Comparison of ENCODE assay signal across 13 cellular contexts in genomic region chrX:18895157-18895952, GRCh38.
A peak's percentile ranks its signal among the peaks of the same experiment; 100 is the strongest.
DNase-seq lines count a peak whose midpoint lies in the region; ATAC-seq, FAIRE-seq and TF ChIP-seq lines count a peak whose summit lies in the region.
"Had no signal": no experiment of that assay in that cellular context is flagged by ENCODE, and none has a peak within 500 bp of the region (broad histone marks: within the 10 kb centered on the region; RNA-seq: fewer than 3 reads in every experiment).

No MANE protein-coding gene starts in this region.

- peaks cover 2 to 37% (median 10%) of the 10 kb centered on the region in 4 donors for H3K36me3 ChIP-seq in liver (ENCODE audit: control insufficient read depth in 4 of 4, insufficient read depth in 3 of 4, low read depth in 1 of 4, low read length in 3 of 4)
- peaks cover 4 to 23% of the 10 kb centered on the region in 2 experiments for H3K36me3 ChIP-seq in HepG2 (replicated peaks in 1 of 2; ENCODE audit: control insufficient read depth in 1 of 2, insufficient read depth in 2 of 2, low read length in 2 of 2)
- no peaks in the 10 kb centered on the region for H3K36me3 ChIP-seq in esophagus (ENCODE audit: control insufficient read depth in 2 of 2, insufficient read depth in 2 of 2, low read length in 1 of 2)

- no peaks in the 10 kb centered on the region for H3K27me3 Mint-ChIP-seq in activated T-cell treated with anti-CD3 and anti-CD28 coated beads, Interleukin-2, amount 50 U/mL, for 24 hours
- H3K27me3 Mint-ChIP-seq: activated naive CD8-positive, alpha-beta T cell treated with anti-CD3 and anti-CD28 coated beads, Interleukin-2, amount 10 ng/mL, durations not matched to agents 7 days and 5 days had no signal

- no peak overlapping the region for H3K4me3 Mint-ChIP-seq in activated T-cell treated with anti-CD3 and anti-CD28 coated beads, Interleukin-2, amount 50 U/mL, for 24 hours
- H3K4me3 Mint-ChIP-seq: activated naive CD8-positive, alpha-beta T cell treated with anti-CD3 and anti-CD28 coated beads, Interleukin-2, amount 10 ng/mL, durations not matched to agents 7 days and 5 days had no signal

- H3K27me3 ChIP-seq in liver (ENCODE audit: control insufficient read depth in 4 of 4, insufficient read depth in 4 of 4, low read length in 3 of 4) (no peaks in the 10 kb centered on the region), HepG2 (ENCODE audit: control insufficient read depth in 1 of 2, insufficient read depth in 2 of 2, low read length in 2 of 2) (no peaks in the 10 kb centered on the region), esophagus (ENCODE audit: control insufficient read depth in 1 of 2, insufficient read depth in 2 of 2, low read length in 2 of 2) (no peaks in the 10 kb centered on the region)

- no peaks in the 10 kb centered on the region for H3K79me2 ChIP-seq in HepG2 (ENCODE audit: insufficient read depth, low read length)

- in situ Hi-C loops in HepG2 (cut with HindIII; ENCODE audit: extremely low pct_ligation_motif_present, low pct_unique_long_range_greater_than_20kb): loop anchor here (25.0 kb wide), 1 partner anchor 283 kb away; no protein-coding TSS in a partner anchor

- BruUV-seq in HepG2 (replicated peaks; lab: Mats Ljungman, UMichigan): no TSS peak

- H3K4me1 Mint-ChIP-seq in activated T-cell treated with anti-CD3 and anti-CD28 coated beads, Interleukin-2, amount 50 U/mL, for 24 hours (ENCODE audit: low read depth): no peaks in the 10 kb centered on the region
- H3K4me1 Mint-ChIP-seq: activated naive CD8-positive, alpha-beta T cell treated with anti-CD3 and anti-CD28 coated beads, Interleukin-2, amount 10 ng/mL, durations not matched to agents 7 days and 5 days had no signal

- H3K4me1 ChIP-seq in liver (ENCODE audit: control insufficient read depth in 4 of 4, insufficient read depth in 4 of 4, low read length in 3 of 4) (peaks cover 0 to 2% (median 0%) of the 10 kb centered on the region in 4 donors), HepG2 (ENCODE audit: insufficient read depth, low read length) (no peaks in the 10 kb centered on the region), esophagus (ENCODE audit: control insufficient read depth in 2 of 2, insufficient read depth in 2 of 2, low read length in 1 of 2) (peaks cover 0 to 2% of the 10 kb centered on the region in 2 donors)

- H3K9ac ChIP-seq in liver (ENCODE audit: low read depth in 1 of 2, low read length in 2 of 2) (no peak overlapping the region), HepG2 (ENCODE audit: insufficient read depth, low read depth, low read length) (no peak overlapping the region)

- TF ChIP-seq EP300 in HepG2 (IDR thresholded peaks at IDR 0.05; ENCODE audit: low read depth in 2 of 2, low read length in 2 of 2): no peak
- no peak for TF ChIP-seq EP300 in HepG2 (CRISPR knock-in tag; IDR thresholded peaks at IDR 0.05; ENCODE audit: borderline replicate concordance)

- TF ChIP-seq RAD21 in liver (IDR thresholded peaks at IDR 0.05) (peak; percentile 25 to 52), HepG2 (CRISPR knock-in tag; IDR thresholded peaks at IDR 0.05) (no peak)

- H3K27ac ChIP-seq in liver (ENCODE audit: low read depth in 1 of 2, low read length in 2 of 2) (no peak overlapping the region), HepG2 (ENCODE audit: extremely low read length, insufficient read depth, low read length) (no peak overlapping the region), esophagus (ENCODE audit: low read depth in 2 of 2, low read length in 1 of 2) (peak overlapping the region; percentile 23 to 39)

- CTCF ChIA-PET in HepG2 (lab: Yijun Ruan, JAX; ENCODE audit: low intra/inter-chr PET ratio, low total read pairs): no interaction called here

- no peak for TF ChIP-seq POLR2A in HepG2 (IDR thresholded peaks at IDR 0.05; ENCODE audit: insufficient read depth in 1 of 2, low read depth in 2 of 2, low read length in 2 of 2)

- H4K20me1 ChIP-seq in HepG2 (ENCODE audit: insufficient read depth, low read length): no peaks in the 10 kb centered on the region

- H3K4me3 ChIP-seq in liver (ENCODE audit: low read depth in 1 of 3, low read length in 3 of 3) (no peak overlapping the region), HepG2 (replicated peaks in 1 of 3; ENCODE audit: insufficient read depth in 1 of 3, low read depth in 2 of 3, low read length in 3 of 3) (no peak overlapping the region), esophagus (ENCODE audit: low read depth in 1 of 2, low read length in 2 of 2) (no peak overlapping the region)

- no peak overlapping the region for H3K27ac Mint-ChIP-seq in activated T-cell treated with anti-CD3 and anti-CD28 coated beads, Interleukin-2, amount 50 U/mL, for 24 hours
- H3K27ac Mint-ChIP-seq: activated naive CD8-positive, alpha-beta T cell treated with anti-CD3 and anti-CD28 coated beads, Interleukin-2, amount 10 ng/mL, durations not matched to agents 7 days and 5 days had no signal

- TF ChIP-seq CTCF in liver (IDR thresholded peaks at IDR 0.05; ENCODE audit: low read depth, low read length, missing input control) (peak; percentile 8), HepG2 (CRISPR knock-in tag; IDR thresholded peaks at IDR 0.05) (no peak)

- H2AFZ ChIP-seq in HepG2 (ENCODE audit: low read length): no peak overlapping the region

- 89% methylated on average over 20 of the region's 20 CpGs for WGBS in liver
- 97% methylated on average over 4 of the region's 20 CpGs for WGBS in HepG2 (ENCODE audit: low lambda C conversion rate)
- 43 to 57% methylated on average over 20 of the region's 20 CpGs for WGBS in esophagus, 2 donors

- POLR2A ChIA-PET in HepG2 (lab: Yijun Ruan, JAX): no interaction called here

- H3K36me3 Mint-ChIP-seq in activated T-cell treated with anti-CD3 and anti-CD28 coated beads, Interleukin-2, amount 50 U/mL, for 24 hours (ENCODE audit: low read depth): peaks cover 35% of the 10 kb centered on the region
- H3K36me3 Mint-ChIP-seq: activated naive CD8-positive, alpha-beta T cell treated with anti-CD3 and anti-CD28 coated beads, Interleukin-2, amount 10 ng/mL, durations not matched to agents 7 days and 5 days had no signal

- no peaks in the 10 kb centered on the region for H3K9me3 ChIP-seq in liver (ENCODE audit: control insufficient read depth in 4 of 4, low read length in 3 of 4)
- H3K9me3 ChIP-seq in HepG2 (ENCODE audit: low read length): no peaks in the 10 kb centered on the region
- H3K9me3 ChIP-seq in esophagus (ENCODE audit: control insufficient read depth in 2 of 2, insufficient read depth in 1 of 2, low read depth in 1 of 2, low read length in 1 of 2): no peaks in the 10 kb centered on the region

- no peak overlapping the region for H3K4me2 ChIP-seq in HepG2 (ENCODE audit: low read depth, low read length)

- intact Hi-C loops in HepG2 (cut with micrococcal nuclease; ENCODE audit: unreplicated experiment): no loop called here

- no peak for DNase-seq in HepG2 (ENCODE audit: low spot score)
- DNase-seq in myocyte (ENCODE audit: low read depth): peak; percentile 84
- no peak for DNase-seq in activated naive CD4-positive, alpha-beta T cell treated with anti-CD3 and anti-CD28 coated beads, Interleukin-2, amount 50 U/mL, for 16 hours
- no peak for DNase-seq in activated T-cell treated with anti-CD3 and anti-CD28 coated beads, Interleukin-2, amount 50 U/mL, for 24 hours
- DNase-seq in NCI-H748 treated with DMSO at 0.1 percent for 48 hours (lab: John Stamatoyannopoulos, UW): no peak
- DNase-seq in T-helper 9 cell: no peak
- DNase-seq: activated CD4-positive, alpha-beta T cell treated with anti-CD3 and anti-CD28 coated beads for 48 hours; activated naive CD8-positive, alpha-beta T cell treated with anti-CD3 and anti-CD28 coated beads, Interleukin-2, amount 10 ng/mL, durations not matched to agents 7 days and 5 days; glutamatergic neuron; stimulated activated CD4-positive, alpha-beta T cell treated with anti-CD3 and anti-CD28 coated beads, Interleukin-15, amount 100 ng/mL, for 24 hours; stimulated activated naive CD4-positive, alpha-beta T cell treated with Interleukin-2 at 50 U/mL for 16 hours had no signal

- no peaks in the 10 kb centered on the region for H3K9me3 Mint-ChIP-seq in activated T-cell treated with anti-CD3 and anti-CD28 coated beads, Interleukin-2, amount 50 U/mL, for 24 hours
- H3K9me3 Mint-ChIP-seq: activated naive CD8-positive, alpha-beta T cell treated with anti-CD3 and anti-CD28 coated beads, Interleukin-2, amount 10 ng/mL, durations not matched to agents 7 days and 5 days had no signal

- no peak for FAIRE-seq in HepG2 (lab: Jason Lieb, UNC)

- no peak for ATAC-seq in HepG2

TF ChIP-seq in HepG2, 621 proteins besides CTCF, POLR2A, EP300 and RAD21 (continues in another document):
- TF ChIP-seq CHCHD3 (CRISPR knock-in tag; IDR thresholded peaks at IDR 0.05): no peak
- no peak for TF ChIP-seq MTF1 (CRISPR knock-in tag; IDR thresholded peaks at IDR 0.05)
- no peak for TF ChIP-seq ZNF674 (CRISPR knock-in tag; IDR thresholded peaks at IDR 0.05; ENCODE audit: low read depth)
- no peak for TF ChIP-seq IKZF5 (CRISPR knock-in tag; IDR thresholded peaks at IDR 0.05)

Comparison
In these comparisons a context has a peak if more than half of its experiments do, and no peak if none do; other contexts are left out.
1. H3K27ac ChIP-seq: peak in esophagus (2 of 2); none in liver (0 of 2) and HepG2 (single experiment).